ENCODE assay signal across 8 cellular contexts in genomic region chr10:79071535-79071923, GRCh38. TPM values are rescaled to one million over a fixed set of nuclear protein-coding genes. Genes with fewer than 3 reads are reported as not detected.
DNase-seq lines count a peak whose midpoint lies in the region; ATAC-seq, FAIRE-seq and TF ChIP-seq lines count a peak whose summit lies in the region.

No MANE protein-coding gene starts in this region.

- FAIRE-seq in bronchial epithelial cell (lab: Jason Lieb, UNC): no peak

- WGBS in mesendoderm (ENCODE audit: extremely low coverage, insufficient coverage, low lambda C conversion rate): no CpG with 5 or more reads among the region's 8 CpGs

- DNase-seq in activated T-cell treated with anti-CD3 and anti-CD28 coated beads, Interleukin-2, amount 50 U/mL, for 72 hours: no peak
- no peak for DNase-seq in activated T-cell treated with anti-CD3 and anti-CD28 coated beads, Interleukin-2, amount 50 U/mL, for 48 hours
- DNase-seq in bronchial epithelial cell (ENCODE audit: low read depth): no peak
- DNase-seq in mesendoderm: peak; percentile 50
- no peak for DNase-seq in type B pancreatic cell (ENCODE audit: extremely low spot score, unreplicated experiment)
- DNase-seq in NK-92 treated with Interleukin-12 subunit alpha and Interleukin-12 subunit beta, amount 100 ng/mL, for 24 hours (lab: John Stamatoyannopoulos, UW): no peak
- DNase-seq in stimulated activated naive CD4-positive, alpha-beta T cell (lab: John Stamatoyannopoulos, UW): no peak

- H3K4me1 ChIP-seq in mesendoderm (ENCODE audit: control insufficient read depth, low read depth, low read length): peaks cover 28% of the 10 kb centered on the region

- peak overlapping the region; percentile 67 for H2AK5ac ChIP-seq in mesendoderm (ENCODE audit: low read length)

- H3K27ac ChIP-seq in mesendoderm (ENCODE audit: low read depth, low read length): peak overlapping the region; percentile 84

- peak overlapping the region; percentile 95 for H3K18ac ChIP-seq in mesendoderm (ENCODE audit: low read length)

- H3K23ac ChIP-seq in mesendoderm (ENCODE audit: low read length): no peak overlapping the region

- no peaks in the 10 kb centered on the region for H3K27me3 ChIP-seq in bronchial epithelial cell (ENCODE audit: control insufficient read depth, insufficient read depth, low read length)
- no peaks in the 10 kb centered on the region for H3K27me3 ChIP-seq in mesendoderm (ENCODE audit: insufficient read depth, low read length, poor library complexity)

- H3K4me3 Mint-ChIP-seq in activated T-cell treated with anti-CD3 and anti-CD28 coated beads, Interleukin-2, amount 50 U/mL, for 72 hours: peak overlapping the region; percentile 78 to 81
- peak overlapping the region; percentile 98 for H3K4me3 Mint-ChIP-seq in type B pancreatic cell

- no peak overlapping the region for H3K27ac Mint-ChIP-seq in activated T-cell treated with anti-CD3 and anti-CD28 coated beads, Interleukin-2, amount 50 U/mL, for 72 hours
- H3K27ac Mint-ChIP-seq in type B pancreatic cell: peak overlapping the region; percentile 82

- no peak overlapping the region for H2BK120ac ChIP-seq in mesendoderm (ENCODE audit: low read depth, low read length)

- H3K56ac ChIP-seq in mesendoderm (ENCODE audit: low read length): peak overlapping the region; percentile 99

- peak overlapping the region; percentile 85 for H3K4me3 ChIP-seq in bronchial epithelial cell (ENCODE audit: low read depth, low read length)
- peak overlapping the region; percentile 38 for H3K4me3 ChIP-seq in mesendoderm (ENCODE audit: low read length)

- TF ChIP-seq CTCF in bronchial epithelial cell (IDR thresholded peaks at IDR 0.05; ENCODE audit: insufficient read depth, low read length, severe bottlenecking) (no peak), type B pancreatic cell (conservative IDR thresholded peaks at IDR 0.05) (no peak)

- H3K27me3 Mint-ChIP-seq in activated T-cell treated with anti-CD3 and anti-CD28 coated beads, Interleukin-2, amount 50 U/mL, for 72 hours (ENCODE audit: low read depth): peaks cover 8% of the 10 kb centered on the region
- no peaks in the 10 kb centered on the region for H3K27me3 Mint-ChIP-seq in type B pancreatic cell

- no peak overlapping the region for H4K5ac ChIP-seq in mesendoderm (ENCODE audit: low read length)

- H3K36me3 Mint-ChIP-seq in activated T-cell treated with anti-CD3 and anti-CD28 coated beads, Interleukin-2, amount 50 U/mL, for 72 hours (ENCODE audit: insufficient read depth in 2 of 2): no peaks in the 10 kb centered on the region
- no peaks in the 10 kb centered on the region for H3K36me3 Mint-ChIP-seq in type B pancreatic cell

- no peak overlapping the region for H2BK15ac ChIP-seq in mesendoderm (replicated peaks; ENCODE audit: low read depth)

- peak overlapping the region; percentile 73 for H3K9ac ChIP-seq in mesendoderm (ENCODE audit: low read length)

- peak overlapping the region; percentile 28 for H3K4me2 ChIP-seq in mesendoderm (ENCODE audit: low read length)

- H3K36me3 ChIP-seq in bronchial epithelial cell (ENCODE audit: control insufficient read depth, insufficient read depth, low read length) (no peaks in the 10 kb centered on the region), mesendoderm (ENCODE audit: control insufficient read depth, insufficient read depth, low read length) (no peaks in the 10 kb centered on the region)

- peaks cover 72% of the 10 kb centered on the region for H3K79me2 ChIP-seq in mesendoderm (ENCODE audit: control insufficient read depth, insufficient read depth, low read length)

- no peaks in the 10 kb centered on the region for H3K9me3 Mint-ChIP-seq in activated T-cell treated with anti-CD3 and anti-CD28 coated beads, Interleukin-2, amount 50 U/mL, for 72 hours
- H3K9me3 Mint-ChIP-seq in type B pancreatic cell: no peaks in the 10 kb centered on the region

- H3K4me1 Mint-ChIP-seq in activated T-cell treated with anti-CD3 and anti-CD28 coated beads, Interleukin-2, amount 50 U/mL, for 72 hours (ENCODE audit: low read depth): peaks cover 21% of the 10 kb centered on the region
- H3K4me1 Mint-ChIP-seq in type B pancreatic cell (ENCODE audit: unreplicated experiment): peaks cover 59% of the 10 kb centered on the region

- H4K8ac ChIP-seq in mesendoderm (ENCODE audit: low read depth, low read length): no peak overlapping the region

- H3K4ac ChIP-seq in mesendoderm (ENCODE audit: low read depth, low read length): no peak overlapping the region

- H3K79me1 ChIP-seq in mesendoderm (ENCODE audit: low read length): peaks cover 27% of the 10 kb centered on the region

- ATAC-seq in activated T-cell treated with anti-CD3 and anti-CD28 coated beads, Interleukin-2, amount 50 U/mL, for 72 hours (replicated peaks in 1 of 2): no peak
- no peak for ATAC-seq in HG02970 (IDR thresholded peaks at IDR 0.05; ENCODE audit: low FRiP score, unreplicated experiment)

- peak overlapping the region; percentile 46 for H2BK5ac ChIP-seq in mesendoderm (ENCODE audit: low read length)

RNA-seq across cellular contexts. Expression of gene ZMIZ1, which starts 2.8 kb away (rescaled TPM):
- total RNA-seq in activated T-cell treated with anti-CD3 and anti-CD28 coated beads, Interleukin-2, amount 50 U/mL, for 72 hours: 10 to 100 TPM; 30.6 to 37.8 TPM
- total RNA-seq in bronchial epithelial cell (6.3 and 9.0 TPM in 2 replicates), type B pancreatic cell (ENCODE audit: low replicate concordance) (62.2 and 102 TPM in 2 replicates)
- 23.7 TPM for polyA plus RNA-seq in mesendoderm (2013, experiment 1 of 2)
- polyA plus RNA-seq in mesendoderm (2013, experiment 2 of 2): 23.1 TPM
